ENCODE assay signal across 11 cellular contexts in genomic region chr11:78318733-78319132, GRCh38.
DNase-seq lines count a peak whose midpoint lies in the region; ATAC-seq and TF ChIP-seq lines count a peak whose summit lies in the region.
"Had no signal": no experiment of that assay in that cellular context is flagged by ENCODE, and none has a peak within 500 bp of the region (broad histone marks: within the 10 kb centered on the region; RNA-seq: fewer than 3 reads in every experiment).

No MANE protein-coding gene starts in this region.

- peak overlapping the region; percentile 38 for H3K4me2 ChIP-seq in smooth muscle cell

- H3K36me3 Mint-ChIP-seq in CD8-positive, alpha-beta T cell = no peaks in the 10 kb centered on the region

- no peaks in the 10 kb centered on the region for H3K27me3 ChIP-seq in adipocyte (replicated peaks; ENCODE audit: control insufficient read depth, insufficient read depth, low read length)
- H3K27me3 ChIP-seq in smooth muscle cell (ENCODE audit: low read depth) = no peaks in the 10 kb centered on the region
- no peaks in the 10 kb centered on the region for H3K27me3 ChIP-seq in CD8-positive, alpha-beta T cell (ENCODE audit: insufficient read depth, low read length)

- H3K9ac ChIP-seq in adipocyte (ENCODE audit: low read length) = peak overlapping the region; percentile 37
- peak overlapping the region; percentile 16 for H3K9ac ChIP-seq in smooth muscle cell (ENCODE audit: low read depth)

- H3K9me3 ChIP-seq in adipocyte (ENCODE audit: control insufficient read depth, low read length) = no peaks in the 10 kb centered on the region
- H3K9me3 ChIP-seq in smooth muscle cell (replicated peaks; ENCODE audit: low read depth) = no peaks in the 10 kb centered on the region
- no peaks in the 10 kb centered on the region for H3K9me3 ChIP-seq in mucosa of descending colon
- no peaks in the 10 kb centered on the region for H3K9me3 ChIP-seq in CD8-positive, alpha-beta T cell (ENCODE audit: low read length)

- H2AFZ ChIP-seq in smooth muscle cell (ENCODE audit: low read depth) = peak overlapping the region; percentile 66

- no peak for ATAC-seq in mucosa of descending colon
- no peak for ATAC-seq in CD8-positive, alpha-beta T cell
- ATAC-seq: esophagus mucosa had no signal

- H3F3A ChIP-seq in smooth muscle cell (ENCODE audit: low read depth) = peaks cover 6% of the 10 kb centered on the region

- peak overlapping the region; percentile 26 for H3K27ac ChIP-seq in smooth muscle cell (ENCODE audit: low read depth)
- no peak overlapping the region for H3K27ac ChIP-seq in CD8-positive, alpha-beta T cell (ENCODE audit: low read depth, low read length)

- CTCF ChIA-PET in CD8-positive, alpha-beta T cell (lab: Charles Lee) = no interaction called here

- TF ChIP-seq CTCF in HFF-Myc (IDR thresholded peaks at IDR 0.05; ENCODE audit: low read depth, low read length, missing control alignments) (no peak), smooth muscle cell (IDR thresholded peaks at IDR 0.05; ENCODE audit: borderline replicate concordance, insufficient read depth, poor library complexity, severe bottlenecking) (no peak), mucosa of descending colon (IDR thresholded peaks at IDR 0.05) (no peak)
- TF ChIP-seq CTCF in CD8-positive, alpha-beta T cell (IDR thresholded peaks at IDR 0.05) = no peak

- H3K27me3 Mint-ChIP-seq in CD8-positive, alpha-beta T cell (ENCODE audit: low read depth) = no peaks in the 10 kb centered on the region

- no peaks in the 10 kb centered on the region for H3K36me3 ChIP-seq in adipocyte (ENCODE audit: control insufficient read depth, insufficient read depth, low read length, severe bottlenecking)
- no peaks in the 10 kb centered on the region for H3K36me3 ChIP-seq in smooth muscle cell (ENCODE audit: low read depth)
- no peaks in the 10 kb centered on the region for H3K36me3 ChIP-seq in mucosa of descending colon (ENCODE audit: low read depth)
- H3K36me3 ChIP-seq in CD8-positive, alpha-beta T cell (ENCODE audit: insufficient read depth, low read length) = no peaks in the 10 kb centered on the region

- POLR2A ChIA-PET in CD8-positive, alpha-beta T cell (lab: Charles Lee) = no interaction called here

- peaks cover 3% of the 10 kb centered on the region for H4K20me1 ChIP-seq in smooth muscle cell (ENCODE audit: low read depth)

- 40% methylated on average over 5 of the region's 5 CpGs for WGBS in smooth muscle cell (ENCODE audit: low lambda C conversion rate)

- H3K4me1 ChIP-seq in adipocyte (ENCODE audit: control insufficient read depth, insufficient read depth, low read length) (peaks cover 33% of the 10 kb centered on the region), smooth muscle cell (ENCODE audit: low read depth) (peaks cover 23% of the 10 kb centered on the region), mucosa of descending colon (ENCODE audit: low read depth) (peaks cover 13% of the 10 kb centered on the region)
- no peaks in the 10 kb centered on the region for H3K4me1 ChIP-seq in CD8-positive, alpha-beta T cell (ENCODE audit: insufficient read depth, low read length)

- no peaks in the 10 kb centered on the region for H3K4me1 Mint-ChIP-seq in CD8-positive, alpha-beta T cell (ENCODE audit: low read depth)

- H3K9me3 Mint-ChIP-seq in CD8-positive, alpha-beta T cell = no peaks in the 10 kb centered on the region

- intact Hi-C loops in mucosa of descending colon (cut with DNase I, micrococcal nuclease) = no loop called here
- intact Hi-C loops in CD8-positive, alpha-beta T cell (cut with DNase I, micrococcal nuclease) = no loop called here

- no peak overlapping the region for H3K4me3 Mint-ChIP-seq in CD8-positive, alpha-beta T cell

- in situ Hi-C loops in G401 (cut with HindIII; ENCODE audit: low sequenced_read_pairs) = no loop called here

- DNase-seq in HFF-Myc (ENCODE audit: extremely low read depth, low read depth) (peak; percentile 22), adipocyte (ENCODE audit: low read depth) (peak; percentile 15), inferior parietal cortex (ENCODE audit: extremely low spot score) (peak; percentile 82), smooth muscle cell (lab: John Stamatoyannopoulos, UW; ENCODE audit: unreplicated experiment) (no peak), EL (no peak), G401 (ENCODE audit: low spot score) (no peak), mucosa of descending colon (no peak)
- no peak for DNase-seq in CD8-positive, alpha-beta T cell
- DNase-seq: NCI-H774; stimulated activated CD4-positive, alpha-beta T cell treated with anti-CD3 and anti-CD28 coated beads, Interleukin-12 subunit alpha, Interleukin-12 subunit beta, amount 100 ng/mL, for 4 hours had no signal

- peaks cover 74% of the 10 kb centered on the region for H3K79me2 ChIP-seq in smooth muscle cell (ENCODE audit: low read depth)

- H3K27ac Mint-ChIP-seq in CD8-positive, alpha-beta T cell = no peak overlapping the region

- no peak overlapping the region for H3K4me3 ChIP-seq in HFF-Myc (replicated peaks; ENCODE audit: low read depth, low read length)
- H3K4me3 ChIP-seq in adipocyte (ENCODE audit: low read length) = no peak overlapping the region
- no peak overlapping the region for H3K4me3 ChIP-seq in smooth muscle cell
- H3K4me3 ChIP-seq in mucosa of descending colon = no peak overlapping the region
- H3K4me3 ChIP-seq in CD8-positive, alpha-beta T cell (ENCODE audit: low read depth, low read length) = no peak overlapping the region

Comparison
In these comparisons a context has a peak if more than half of its experiments do, and no peak if none do; other contexts are left out.
1. DNase-seq: peak in HFF-Myc (single experiment), adipocyte (single experiment) and inferior parietal cortex (single experiment); none in smooth muscle cell (single experiment), EL (single experiment), G401 (single experiment), mucosa of descending colon (0 of 3) and CD8-positive, alpha-beta T cell (0 of 7).